In genomic region chr1:41661428-41662060, GRCh38 we compare ENCODE assay signal across 8 cellular contexts.
DNase-seq lines count a peak whose midpoint lies in the region; ATAC-seq and TF ChIP-seq lines count a peak whose summit lies in the region.

No MANE protein-coding gene starts in this region.

- H3K4me3 Mint-ChIP-seq in H9 (peak overlapping the region; percentile 69 to 88), type B pancreatic cell (peak overlapping the region; percentile 88)

- H3K36me3 ChIP-seq in mesendoderm (ENCODE audit: control insufficient read depth, insufficient read depth, low read length): no peaks in the 10 kb centered on the region

- H3K79me2 ChIP-seq in H9 (ENCODE audit: insufficient read depth, low read length): no peaks in the 10 kb centered on the region
- H3K79me2 ChIP-seq in mesendoderm (ENCODE audit: control insufficient read depth, insufficient read depth, low read length): no peaks in the 10 kb centered on the region

- no peak overlapping the region for H2BK20ac ChIP-seq in H9 (ENCODE audit: low read depth, low read length, poor library complexity, severe bottlenecking)

- no peak overlapping the region for H2BK120ac ChIP-seq in H9 (ENCODE audit: low read depth, low read length, poor library complexity, severe bottlenecking)
- H2BK120ac ChIP-seq in mesendoderm (ENCODE audit: low read depth, low read length): no peak overlapping the region

- peak overlapping the region; percentile 46 for H3K4me2 ChIP-seq in H9 (ENCODE audit: insufficient read depth, insufficient read length, low read length)
- peak overlapping the region; percentile 74 for H3K4me2 ChIP-seq in mesendoderm (ENCODE audit: low read length)

- no peak overlapping the region for H3T11ph ChIP-seq in H9 (ENCODE audit: low read length)

- H3K9ac ChIP-seq in H9 (ENCODE audit: extremely low read depth, insufficient read length, low read length) (no peak overlapping the region), mesendoderm (ENCODE audit: low read length) (peak overlapping the region; percentile 50)

- no peaks in the 10 kb centered on the region for H3K9me3 ChIP-seq in H9 (ENCODE audit: control insufficient read depth, low read depth, low read length)

- WGBS in H9 (ENCODE audit: extremely low coverage, insufficient read length, low lambda C conversion rate): no CpG with 5 or more reads among the region's 44 CpGs
- WGBS in mesendoderm (ENCODE audit: extremely low coverage, insufficient coverage, low lambda C conversion rate): no CpG with 5 or more reads among the region's 44 CpGs

- H2BK5ac ChIP-seq in H9 (ENCODE audit: insufficient read length, low read length): no peak overlapping the region
- no peak overlapping the region for H2BK5ac ChIP-seq in mesendoderm (ENCODE audit: low read length)

- peaks cover 18% of the 10 kb centered on the region; the same call in 1 of the 2 replicates for H3K27me3 ChIP-seq in H9 (ENCODE audit: insufficient read depth, low read length)
- H3K27me3 ChIP-seq in mesendoderm (ENCODE audit: insufficient read depth, low read length, poor library complexity): peaks cover 12% of the 10 kb centered on the region

- no peak overlapping the region for H3K4ac ChIP-seq in H9 (ENCODE audit: low read depth, low read length)
- no peak overlapping the region for H3K4ac ChIP-seq in mesendoderm (ENCODE audit: low read depth, low read length)

- peak; percentile 18 for DNase-seq in G401 (ENCODE audit: low spot score)
- DNase-seq in H9: no peak
- peak; percentile 56 for DNase-seq in NCI-H69 (lab: John Stamatoyannopoulos, UW)
- DNase-seq in cardiac fibroblast (ENCODE audit: low read depth in 2 of 2): no peak
- DNase-seq in mesendoderm: no peak
- DNase-seq in type B pancreatic cell (ENCODE audit: extremely low spot score, unreplicated experiment): no peak
- DNase-seq in NCI-H1930 (lab: John Stamatoyannopoulos, UW): no peak

- TF ChIP-seq CTCF in H9 (conservative IDR thresholded peaks at IDR 0.05): no peak
- no peak for TF ChIP-seq CTCF in cardiac fibroblast (IDR thresholded peaks at IDR 0.05; ENCODE audit: low read depth, low read length)
- TF ChIP-seq CTCF in type B pancreatic cell (conservative IDR thresholded peaks at IDR 0.05): no peak

- H2BK15ac ChIP-seq in H9 (ENCODE audit: low read depth, low read length): no peak overlapping the region
- no peak overlapping the region for H2BK15ac ChIP-seq in mesendoderm (replicated peaks; ENCODE audit: low read depth)

- in situ Hi-C loops in G401 (cut with HindIII; ENCODE audit: low sequenced_read_pairs): no loop called here

- no peak for ATAC-seq in HG03095 (IDR thresholded peaks at IDR 0.05; ENCODE audit: unreplicated experiment)

- no peaks in the 10 kb centered on the region for H3K9me3 Mint-ChIP-seq in H9
- H3K9me3 Mint-ChIP-seq in type B pancreatic cell: no peaks in the 10 kb centered on the region

- H3K4me1 Mint-ChIP-seq in H9: peaks cover 6% of the 10 kb centered on the region in 2 experiments
- H3K4me1 Mint-ChIP-seq in type B pancreatic cell (ENCODE audit: unreplicated experiment): peaks cover 15% of the 10 kb centered on the region

- H3K23ac ChIP-seq in H9 (ENCODE audit: insufficient read length, low read depth, low read length): no peak overlapping the region
- H3K23ac ChIP-seq in mesendoderm (ENCODE audit: low read length): no peak overlapping the region

- H3K23me2 ChIP-seq in H9 (ENCODE audit: insufficient read length, low read depth, low read length, poor library complexity, severe bottlenecking): no peaks in the 10 kb centered on the region

- H3K36me3 Mint-ChIP-seq in H9 (ENCODE audit: insufficient read depth in 1 of 3, low read depth in 3 of 3): no peaks in the 10 kb centered on the region; a peak in 1 of 7 replicates
- no peaks in the 10 kb centered on the region for H3K36me3 Mint-ChIP-seq in type B pancreatic cell

- H2BK12ac ChIP-seq in H9 (ENCODE audit: insufficient read length, low read depth, low read length): no peak overlapping the region

- H3K79me1 ChIP-seq in H9 (ENCODE audit: insufficient read depth, low read depth, low read length, poor library complexity, severe bottlenecking): no peaks in the 10 kb centered on the region
- no peaks in the 10 kb centered on the region for H3K79me1 ChIP-seq in mesendoderm (ENCODE audit: low read length)

- H4K5ac ChIP-seq in H9 (ENCODE audit: insufficient read length, low read depth, low read length): no peak overlapping the region
- no peak overlapping the region for H4K5ac ChIP-seq in mesendoderm (ENCODE audit: low read length)

- H3K27ac Mint-ChIP-seq in H9 (no peak overlapping the region), type B pancreatic cell (peak overlapping the region; percentile 32)

- H3K4me1 ChIP-seq in H9 (ENCODE audit: insufficient read depth, low read length): no peaks in the 10 kb centered on the region
- peaks cover 3% of the 10 kb centered on the region for H3K4me1 ChIP-seq in mesendoderm (ENCODE audit: control insufficient read depth, low read depth, low read length)

- H3K4me3 ChIP-seq in cardiac fibroblast (replicated peaks in 1 of 2; ENCODE audit: low read depth in 2 of 2, low read length in 2 of 2) (peak overlapping the region; percentile 64 to 67), mesendoderm (ENCODE audit: low read length) (peak overlapping the region; percentile 32)

- no peak overlapping the region for H2AK5ac ChIP-seq in H9 (ENCODE audit: insufficient read length, low read length)
- H2AK5ac ChIP-seq in mesendoderm (ENCODE audit: low read length): no peak overlapping the region

- no peak overlapping the region for H3K56ac ChIP-seq in H9 (ENCODE audit: insufficient read length, low read depth, low read length)
- peak overlapping the region; percentile 70 for H3K56ac ChIP-seq in mesendoderm (ENCODE audit: low read length)

- no peak overlapping the region for H4K91ac ChIP-seq in H9 (ENCODE audit: insufficient read length, low read depth, low read length)

- H3K18ac ChIP-seq in H9 (ENCODE audit: insufficient read length, low read depth, low read length) (no peak overlapping the region), mesendoderm (ENCODE audit: low read length) (no peak overlapping the region)

- H4K8ac ChIP-seq in H9 (replicated peaks; ENCODE audit: insufficient read length, low read depth, low read length) (no peak overlapping the region), mesendoderm (ENCODE audit: low read depth, low read length) (no peak overlapping the region)

- H3K27ac ChIP-seq in H9 (ENCODE audit: insufficient read length, low read depth, low read length): no peak overlapping the region
- no peak overlapping the region for H3K27ac ChIP-seq in mesendoderm (ENCODE audit: low read depth, low read length)

- H4K20me1 ChIP-seq in H9 (ENCODE audit: control insufficient read depth, insufficient read depth, insufficient read length): no peaks in the 10 kb centered on the region

- H2AFZ ChIP-seq in H9 (ENCODE audit: low read length): no peak overlapping the region

- no peak overlapping the region; the same call in 1 of the 2 replicates for H3K14ac ChIP-seq in H9 (ENCODE audit: insufficient read depth, low read length)

- H3K27me3 Mint-ChIP-seq in H9 (ENCODE audit: low read depth) (peaks cover 57% of the 10 kb centered on the region), type B pancreatic cell (peaks cover 52% of the 10 kb centered on the region)

Comparison
In these comparisons a context has a peak if more than half of its experiments do, and no peak if none do; other contexts are left out.
1. DNase-seq: peak in G401 (single experiment) and NCI-H69 (single experiment); none in H9 (single experiment), cardiac fibroblast (0 of 2), mesendoderm (single experiment), type B pancreatic cell (single experiment) and NCI-H1930 (0 of 2).